9 cellular contexts compared by ENCODE assay signal in genomic region chr1:207579436-207579799, GRCh38.
DNase-seq lines count a peak whose midpoint lies in the region; ATAC-seq and TF ChIP-seq lines count a peak whose summit lies in the region.
"Had no signal": no experiment of that assay in that cellular context is flagged by ENCODE, and none has a peak within 500 bp of the region (broad histone marks: within the 10 kb centered on the region; RNA-seq: fewer than 3 reads in every experiment).

No MANE protein-coding gene starts in this region.

- no peak overlapping the region for H3K27ac ChIP-seq in RWPE1
- H3K27ac ChIP-seq in caudate nucleus (ENCODE audit: low read depth, low read length), result no peak overlapping the region
- no peak overlapping the region for H3K27ac ChIP-seq in liver (ENCODE audit: low read depth in 1 of 2, low read length in 2 of 2)
- H3K27ac ChIP-seq: BLaER1 had no signal

- TF ChIP-seq RAD21 in liver (IDR thresholded peaks at IDR 0.05), result peak; percentile 67 to 79

- no peak overlapping the region for H3K9ac ChIP-seq in liver (ENCODE audit: low read depth in 1 of 2, low read length in 2 of 2)
- H3K9ac ChIP-seq: BLaER1 had no signal

- H3K4me3 ChIP-seq in liver (ENCODE audit: low read depth in 1 of 3, low read length in 3 of 3), result no peak overlapping the region
- H3K4me3 ChIP-seq: BLaER1 had no signal

- H3K36me3 ChIP-seq in liver (ENCODE audit: control insufficient read depth in 4 of 4, insufficient read depth in 3 of 4, low read depth in 1 of 4, low read length in 3 of 4), result peaks cover 0 to 6% (median 0%) of the 10 kb centered on the region in 4 donors
- H3K36me3 ChIP-seq: BLaER1 had no signal

- ATAC-seq in GM19468 (IDR thresholded peaks at IDR 0.05; ENCODE audit: extremely low read depth, unreplicated experiment), result peak; percentile 74

- H3K27me3 ChIP-seq in liver (ENCODE audit: control insufficient read depth in 4 of 4, insufficient read depth in 4 of 4, low read length in 3 of 4), result no peaks in the 10 kb centered on the region
- H3K27me3 ChIP-seq: BLaER1 had no signal

- POLR2A ChIA-PET in RWPE1 (lab: Yijun Ruan, JAX; ENCODE audit: low non-redundant PET), result no interaction called here

- 8% methylated on average over 4 of the region's 4 CpGs for WGBS in liver

- peak; percentile 7 to 78 (median 48) for DNase-seq in NCI-H1417 (lab: John Stamatoyannopoulos, UW)
- DNase-seq in NCI-H1417 treated with DMSO at 0.1 percent for 48 hours (lab: John Stamatoyannopoulos, UW), result no peak
- peak in 55 of 76 experiments; percentile 2 to 69 (median 34) for DNase-seq in HUDEP-2 (lab: John Stamatoyannopoulos, UW; ENCODE audit: unreplicated experiment in 76 of 76)
- DNase-seq in RWPE1 (ENCODE audit: low spot score), result peak; percentile 45
- DNase-seq in caudate nucleus (lab: John Stamatoyannopoulos, UW), result peak in 43 of 61 donors; percentile 2 to 69 (median 26)
- DNase-seq in superior temporal gyrus (ENCODE audit: extremely low spot score), result peak; percentile 91

- peaks cover 0 to 5% (median under 1%) of the 10 kb centered on the region in 4 donors for H3K9me3 ChIP-seq in liver (ENCODE audit: control insufficient read depth in 4 of 4, low read length in 3 of 4)
- H3K9me3 ChIP-seq: BLaER1 had no signal

- TF ChIP-seq CTCF in RWPE1 (conservative IDR thresholded peaks at IDR 0.05; ENCODE audit: low read depth) (peak; percentile 57), liver (IDR thresholded peaks at IDR 0.05; ENCODE audit: low read depth, low read length, missing input control) (peak; percentile 49)

- no peaks in the 10 kb centered on the region for H3K4me1 ChIP-seq in liver (ENCODE audit: control insufficient read depth in 4 of 4, insufficient read depth in 4 of 4, low read length in 3 of 4)
- H3K4me1 ChIP-seq: BLaER1 had no signal

- CTCF ChIA-PET in RWPE1 (lab: Yijun Ruan, JAX), result interaction anchor here (0.6 to 2.0 kb wide), 5 partner anchors 41 to 389 kb away, joined by 3 to 9 read pairs (median 4); no protein-coding TSS in a partner anchor

TF ChIP-seq in liver, 16 proteins besides CTCF, POLR2A, EP300 and RAD21:
- TF ChIP-seq HNF4G (IDR thresholded peaks at IDR 0.05) (no peak), ATF3 (IDR thresholded peaks at IDR 0.05) (no peak), HNF4A (conservative IDR thresholded peaks at IDR 0.05) (no peak)
- TF ChIP-seq, protein P1, sequence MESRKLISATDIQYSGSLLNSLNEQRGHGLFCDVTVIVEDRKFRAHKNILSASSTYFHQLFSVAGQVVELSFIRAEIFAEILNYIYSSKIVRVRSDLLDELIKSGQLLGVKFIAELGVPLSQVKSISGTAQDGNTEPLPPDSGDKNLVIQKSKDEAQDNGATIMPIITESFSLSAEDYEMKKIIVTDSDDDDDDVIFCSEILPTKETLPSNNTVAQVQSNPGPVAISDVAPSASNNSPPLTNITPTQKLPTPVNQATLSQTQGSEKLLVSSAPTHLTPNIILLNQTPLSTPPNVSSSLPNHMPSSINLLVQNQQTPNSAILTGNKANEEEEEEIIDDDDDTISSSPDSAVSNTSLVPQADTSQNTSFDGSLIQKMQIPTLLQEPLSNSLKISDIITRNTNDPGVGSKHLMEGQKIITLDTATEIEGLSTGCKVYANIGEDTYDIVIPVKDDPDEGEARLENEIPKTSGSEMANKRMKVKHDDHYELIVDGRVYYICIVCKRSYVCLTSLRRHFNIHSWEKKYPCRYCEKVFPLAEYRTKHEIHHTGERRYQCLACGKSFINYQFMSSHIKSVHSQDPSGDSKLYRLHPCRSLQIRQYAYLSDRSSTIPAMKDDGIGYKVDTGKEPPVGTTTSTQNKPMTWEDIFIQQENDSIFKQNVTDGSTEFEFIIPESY (IDR thresholded peaks at IDR 0.05), result no peak
